ENCODE assay signal across 1 cellular context in the genomic region with DNA sequence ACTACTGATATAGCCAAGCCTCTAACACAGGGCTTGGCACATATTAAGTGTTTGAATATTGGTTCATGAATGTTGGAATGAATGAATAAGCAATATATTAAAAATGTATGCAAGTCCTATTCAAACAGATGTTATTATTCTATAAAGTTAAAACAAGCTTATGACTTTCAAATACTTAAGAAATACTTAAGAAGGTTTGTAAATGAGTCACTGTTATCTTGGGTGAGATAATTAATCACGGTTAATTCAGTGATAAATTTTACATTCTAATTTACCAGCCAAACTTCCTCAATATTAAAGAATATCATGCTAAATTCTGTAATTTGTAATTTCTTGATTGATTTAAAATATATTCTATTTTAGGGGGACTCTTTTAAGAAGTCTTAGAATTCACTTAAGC.
TF ChIP-seq lines count a peak whose summit lies in the region.

No MANE protein-coding gene starts in this region.

TF ChIP-seq in endothelial cell of umbilical vein, 7 proteins besides CTCF, POLR2A, EP300 and RAD21:
- TF ChIP-seq FOS (IDR thresholded peaks at IDR 0.05; ENCODE audit: borderline replicate concordance, insufficient read depth, low read length) (no peak), EZH2 (IDR thresholded peaks at IDR 0.05; ENCODE audit: borderline replicate concordance, low read depth, low read length, severe bottlenecking) (no peak), POLR2AphosphoS5 (IDR thresholded peaks at IDR 0.05; ENCODE audit: insufficient read depth, low read depth, low read length) (no peak), MYC (IDR thresholded peaks at IDR 0.05; ENCODE audit: low read depth, low read length) (no peak), JUN (IDR thresholded peaks at IDR 0.05; ENCODE audit: borderline replicate concordance, insufficient read depth, insufficient read length, low read depth) (peak; percentile 9), MAX (IDR thresholded peaks at IDR 0.05; ENCODE audit: insufficient read depth, insufficient read length) (no peak), GATA2 (IDR thresholded peaks at IDR 0.05; ENCODE audit: insufficient read depth, insufficient read length, low read depth, low read length) (no peak)
